20 cellular contexts compared by ENCODE assay signal in the genomic region with DNA sequence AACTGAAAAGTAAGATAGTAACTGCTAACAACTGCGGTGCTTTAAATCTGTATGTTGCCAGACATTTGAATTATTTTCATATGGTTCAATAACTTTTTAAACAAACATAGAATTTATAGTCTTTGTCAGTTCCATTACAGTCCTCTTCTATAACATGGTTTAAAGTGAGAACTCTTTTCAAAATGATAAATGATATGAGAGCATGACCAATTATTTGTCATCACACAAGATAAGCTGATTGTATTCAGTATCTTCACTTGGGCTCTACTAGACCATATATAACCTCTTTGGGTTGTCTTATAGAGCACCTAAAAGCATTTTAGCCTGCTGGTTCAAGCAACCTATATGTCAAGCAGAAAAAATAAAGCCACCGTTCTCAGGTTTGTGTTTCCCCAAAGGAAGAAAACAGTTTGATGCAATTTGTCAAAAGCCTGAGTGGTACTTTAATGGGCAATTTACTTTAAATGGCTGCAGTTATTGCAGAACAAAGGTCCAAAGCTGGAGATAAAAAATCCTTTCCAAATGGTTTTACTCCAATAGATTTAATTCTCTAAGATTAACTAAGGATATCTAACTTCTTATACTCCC.
"Had no signal": no experiment of that assay in that cellular context is flagged by ENCODE, and none has a peak within 500 bp of the region (broad histone marks: within the 10 kb centered on the region; RNA-seq: fewer than 3 reads in every experiment).

No MANE protein-coding gene starts in this region.

- DNase-seq: activated CD4-positive, alpha-beta T cell treated with anti-CD3 and anti-CD28 coated beads, Interleukin-2, amount 10 ng/mL, durations not matched to agents 24 days and 14 days; activated CD8-positive, alpha-beta memory T cell treated with anti-CD3 and anti-CD28 coated beads, Interleukin-2, amount 10 ng/mL, durations not matched to agents 7 days and 5 days; activated CD8-positive, alpha-beta T cell treated with anti-CD3 and anti-CD28 coated beads for 36 hours; activated effector memory CD4-positive, alpha-beta T cell treated with anti-CD3 and anti-CD28 coated beads, Interleukin-2, amount 50 U/mL, for 16 hours; activated naive CD4-positive, alpha-beta T cell treated with anti-CD3 and anti-CD28 coated beads, Interleukin-2, amount 10 ng/mL, durations not matched to agents 7 days and 5 days; activated T-cell treated with anti-CD3 and anti-CD28 coated beads for 4 hours; amygdala; cortex of kidney; heart left ventricle; midbrain; natural killer cell; pancreas; psoas muscle; stimulated activated CD4-positive, alpha-beta T cell treated with anti-CD3 and anti-CD28 coated beads, Interleukin-4, amount 100 ng/mL, for 4 hours; stimulated activated naive CD8-positive, alpha-beta T cell treated with anti-CD3 and anti-CD28 coated beads, Interleukin-15, Interleukin-2, amounts not matched to agents 100 U/mL and 50 U/mL, for 24 hours; upper lobe of left lung had no signal

- H3K9me3 ChIP-seq: heart left ventricle, pancreas, psoas muscle, right atrium auricular region, upper lobe of left lung had no signal

- H3K27ac ChIP-seq: epithelial cell of prostate, heart left ventricle, pancreas, psoas muscle, right atrium auricular region, upper lobe of left lung, VCaP had no signal

- H3K4me3 ChIP-seq: heart left ventricle, pancreas, psoas muscle, right atrium auricular region, upper lobe of left lung had no signal

- H3K36me3 ChIP-seq: heart left ventricle, pancreas, right atrium auricular region, upper lobe of left lung had no signal

- H3K4me1 ChIP-seq: heart left ventricle, pancreas, psoas muscle, right atrium auricular region, upper lobe of left lung had no signal

- H3K27me3 ChIP-seq: heart left ventricle, pancreas, right atrium auricular region, upper lobe of left lung had no signal

- ATAC-seq: activated CD4-positive, CD25-positive, alpha-beta regulatory T cell treated with anti-CD3 and anti-CD28 coated beads, Interleukin-2, amount 50 U/mL, for 24 hours; activated CD8-positive, alpha-beta memory T cell treated with anti-CD3 and anti-CD28 coated beads, Interleukin-2, amount 10 ng/mL, durations not matched to agents 7 days and 5 days; activated CD8-positive, alpha-beta T cell treated with anti-CD3 and anti-CD28 coated beads for 36 hours; heart left ventricle; natural killer cell; pancreas; psoas muscle; stimulated activated naive CD8-positive, alpha-beta T cell treated with anti-CD3 and anti-CD28 coated beads, Interleukin-15, Interleukin-2, amounts not matched to agents 100 U/mL and 50 U/mL, for 24 hours had no signal
